1 cellular context compared by ENCODE assay signal in genomic region chr2:148508878-148509702, GRCh38.
TF ChIP-seq lines count a peak whose summit lies in the region.

No MANE protein-coding gene starts in this region.

TF ChIP-seq in GM12878, 131 proteins besides CTCF, POLR2A, EP300 and RAD21 (continued from another document and continues in another):
- TF ChIP-seq SMAD5 (IDR thresholded peaks at IDR 0.05; ENCODE audit: low read depth) (no peak), ATF7 (IDR thresholded peaks at IDR 0.05; ENCODE audit: low read depth) (0 out of 2 replicates have a peak, but pooled peaks have one; percentile 31), IKZF2 (IDR thresholded peaks at IDR 0.05) (no peak), NR2C2 (IDR thresholded peaks at IDR 0.05; ENCODE audit: borderline replicate concordance, control insufficient read depth, insufficient read length, low read depth) (no peak), ELK1 (IDR thresholded peaks at IDR 0.05; ENCODE audit: low read depth, low read length) (no peak), FOS (IDR thresholded peaks at IDR 0.05; ENCODE audit: borderline replicate concordance, extremely low read depth, insufficient read length) (no peak), POLR2AphosphoS5 (IDR thresholded peaks at IDR 0.05; ENCODE audit: low read length) (no peak), IRF3 (IDR thresholded peaks at IDR 0.05) (no peak), KAT2A (conservative IDR thresholded peaks at IDR 0.05; ENCODE audit: control insufficient read depth, low read depth, low read length) (no peak), RELA (IDR thresholded peaks at IDR 0.05; ENCODE audit: borderline replicate concordance, partially characterized antibody) (no peak), MTA2 (IDR thresholded peaks at IDR 0.05; ENCODE audit: low read depth) (no peak), BCLAF1 (IDR thresholded peaks at IDR 0.05) (no peak), MXI1 (IDR thresholded peaks at IDR 0.05; ENCODE audit: low read depth, low read length) (no peak), MEF2A (IDR thresholded peaks at IDR 0.05; ENCODE audit: insufficient read depth, low read depth, low read length) (0 out of 2 replicates have a peak, but pooled peaks have one; percentile 17), SMARCA5 (IDR thresholded peaks at IDR 0.05) (peak; percentile 90), ESRRA (IDR thresholded peaks at IDR 0.05; ENCODE audit: low read length) (no peak), SMC3 (IDR thresholded peaks at IDR 0.05; ENCODE audit: borderline replicate concordance, low read length) (peak; percentile 98), PAX5 (IDR thresholded peaks at IDR 0.05; ENCODE audit: borderline replicate concordance, low read depth, low read length) (no peak; the same call in 1 of the 2 replicates), RUNX3 (IDR thresholded peaks at IDR 0.05; ENCODE audit: low read length) (no peak), NRF1 (conservative IDR thresholded peaks at IDR 0.05; ENCODE audit: low read depth, low read length) (no peak), TAF1 (IDR thresholded peaks at IDR 0.05; ENCODE audit: borderline replicate concordance, low read depth, low read length) (0 out of 2 replicates have a peak, but pooled peaks have one; percentile 31), ZNF384 (IDR thresholded peaks at IDR 0.05; ENCODE audit: borderline replicate concordance, low read depth, low read length) (no peak), CREB1 (IDR thresholded peaks at IDR 0.05; ENCODE audit: low read depth) (no peak), ATF2 (IDR thresholded peaks at IDR 0.05; ENCODE audit: low read length) (no peak), TBL1XR1 (IDR thresholded peaks at IDR 0.05; ENCODE audit: low read depth, low read length) (no peak), E4F1 (IDR thresholded peaks at IDR 0.05; ENCODE audit: borderline replicate concordance, partially characterized antibody) (no peak), IRF4 (IDR thresholded peaks at IDR 0.05; ENCODE audit: low read depth, low read length) (0 out of 2 replicates have a peak, but pooled peaks have one; percentile 47), CHD4 (IDR thresholded peaks at IDR 0.05) (no peak), ZBTB4 (CRISPR knock-in tag; IDR thresholded peaks at IDR 0.05) (no peak), NR2F1 (conservative IDR thresholded peaks at IDR 0.05) (no peak), ZBTB11 (CRISPR knock-in tag; IDR thresholded peaks at IDR 0.05) (no peak), ZNF687 (IDR thresholded peaks at IDR 0.05) (no peak), SIX5 (IDR thresholded peaks at IDR 0.05; ENCODE audit: low read depth, low read length, severe bottlenecking) (no peak), SKIL (IDR thresholded peaks at IDR 0.05; ENCODE audit: low read depth, poor library complexity, severe bottlenecking) (no peak), JUND (IDR thresholded peaks at IDR 0.05; ENCODE audit: low read depth, low read length) (0 out of 2 replicates have a peak, but pooled peaks have one; percentile 9), EZH2 (IDR thresholded peaks at IDR 0.05; ENCODE audit: borderline replicate concordance, control insufficient read depth, low read depth, low read length) (no peak)
